Comparison of ENCODE assay signal across 17 cellular contexts in genomic region chr14:72932893-72933292, GRCh38. TPM values are rescaled to one million over a fixed set of nuclear protein-coding genes. Genes with fewer than 3 reads are reported as not detected.
DNase-seq lines count a peak whose midpoint lies in the region; ATAC-seq, FAIRE-seq and TF ChIP-seq lines count a peak whose summit lies in the region.
"Had no signal": no experiment of that assay in that cellular context is flagged by ENCODE, and none has a peak within 500 bp of the region (broad histone marks: within the 10 kb centered on the region; RNA-seq: fewer than 3 reads in every experiment).

No MANE protein-coding gene starts in this region.

- peaks cover under 1% of the 10 kb centered on the region for H3K27me3 ChIP-seq in neural progenitor cell

- H3K36me3 Mint-ChIP-seq in WTC11 (peaks cover 9% of the 10 kb centered on the region), neural progenitor cell (no peaks in the 10 kb centered on the region)

- H2AFZ ChIP-seq in neural progenitor cell (replicated peaks) = no peak overlapping the region

- H3K9me3 Mint-ChIP-seq in WTC11 (no peaks in the 10 kb centered on the region), neural progenitor cell (no peaks in the 10 kb centered on the region)
- H3K9me3 Mint-ChIP-seq: CD8-positive, alpha-beta T cell; HFFc6; IgD-negative memory B cell had no signal

- H3K79me2 ChIP-seq in neural progenitor cell (ENCODE audit: low read depth) = no peaks in the 10 kb centered on the region

- TF ChIP-seq CTCF in WTC11 (IDR thresholded peaks at IDR 0.05) = no peak
- TF ChIP-seq CTCF in neural progenitor cell (IDR thresholded peaks at IDR 0.05) = no peak

- no peaks in the 10 kb centered on the region for H3K4me1 ChIP-seq in neural progenitor cell

- DNase-seq in D341Med (ENCODE audit: low spot score) = peak; percentile 64
- DNase-seq in GM12891 (ENCODE audit: insufficient read length, low spot score) = no peak
- no peak for DNase-seq in WTC11 (ENCODE audit: low spot score)
- no peak for DNase-seq in neural progenitor cell (ENCODE audit: low spot score)
- no peak for DNase-seq in KG1 (lab: John Stamatoyannopoulos, UW)
- no peak for DNase-seq in AML-193 (lab: John Stamatoyannopoulos, UW)
- DNase-seq: CD8-positive, alpha-beta T cell; COR-L47; HCEC 1CT; HFFc6 had no signal

- H3K9ac ChIP-seq in neural progenitor cell = no peak overlapping the region
- H3K9ac ChIP-seq: KMS-11 had no signal

- H3K4me1 Mint-ChIP-seq in WTC11 = peaks cover 37% of the 10 kb centered on the region
- H3K4me1 Mint-ChIP-seq in neural progenitor cell = no peaks in the 10 kb centered on the region
- H3K4me1 Mint-ChIP-seq: CD14-positive monocyte had no signal

- no peak overlapping the region for H3K4me3 ChIP-seq in neural progenitor cell
- H3K4me3 ChIP-seq: A549 had no signal

- no peaks in the 10 kb centered on the region for H3K36me3 ChIP-seq in neural progenitor cell

- H3K4me3 Mint-ChIP-seq in WTC11 = no peak overlapping the region
- no peak overlapping the region for H3K4me3 Mint-ChIP-seq in neural progenitor cell
- H3K4me3 Mint-ChIP-seq: CD14-positive monocyte; CD8-positive, alpha-beta T cell; HFFc6 had no signal

- no peak; the same call in 1 of the 2 replicates for ATAC-seq in WTC11
- no peak for ATAC-seq in HG03457 (IDR thresholded peaks at IDR 0.05; ENCODE audit: unreplicated experiment)
- ATAC-seq: A549; CD8-positive, alpha-beta T cell had no signal

- H3K27ac Mint-ChIP-seq in WTC11 (peak overlapping the region; percentile 63), neural progenitor cell (peak overlapping the region; percentile 7)
- H3K27ac Mint-ChIP-seq: CD14-positive monocyte; CD8-positive, alpha-beta T cell; HFFc6 had no signal

- no peak for TF ChIP-seq POLR2A in GM12891 (IDR thresholded peaks at IDR 0.05; ENCODE audit: low read depth, low read length)

- no peak overlapping the region for H3K4me2 ChIP-seq in neural progenitor cell
- H3K4me2 ChIP-seq: A549, KMS-11 had no signal

- POLR2A ChIA-PET in WTC11 (lab: Charles Lee) = interaction anchor here (0.6 kb wide), 1 partner anchor 30 kb away, joined by 4 read pairs; no protein-coding TSS in a partner anchor

- H3K27me3 Mint-ChIP-seq in WTC11 (ENCODE audit: low read depth) = no peaks in the 10 kb centered on the region
- H3K27me3 Mint-ChIP-seq in neural progenitor cell (ENCODE audit: insufficient read depth, low read depth) = no peaks in the 10 kb centered on the region
- H3K27me3 Mint-ChIP-seq: IgD-negative memory B cell had no signal

- no peaks in the 10 kb centered on the region for H3F3A ChIP-seq in neural progenitor cell (ENCODE audit: low read depth)

- FAIRE-seq in GM12891 (lab: Jason Lieb, UNC) = peak; percentile 13
- FAIRE-seq: A549, GM18507 had no signal

- H3K9me3 ChIP-seq in neural progenitor cell (ENCODE audit: low read depth) = no peaks in the 10 kb centered on the region
- H3K9me3 ChIP-seq: A549 had no signal

- no peak overlapping the region for H3K27ac ChIP-seq in neural progenitor cell
- H3K27ac ChIP-seq: A549, KMS-11 had no signal

- CTCF ChIA-PET in WTC11 (lab: Charles Lee) = interaction anchor here (0.6 to 1.1 kb wide), 5 partner anchors 109 to 652 kb away, joined by 3 to 4 read pairs (median 4); no protein-coding TSS in a partner anchor

- H4K20me1 ChIP-seq in neural progenitor cell (ENCODE audit: low read depth) = no peaks in the 10 kb centered on the region

TF ChIP-seq in GM12891, 5 proteins besides CTCF, POLR2A, EP300 and RAD21:
- TF ChIP-seq SPI1 (IDR thresholded peaks at IDR 0.05; ENCODE audit: low read depth, low read length) (no peak), TAF1 (IDR thresholded peaks at IDR 0.05; ENCODE audit: low read depth, low read length) (no peak), POLR2AphosphoS5 (IDR thresholded peaks at IDR 0.05; ENCODE audit: low read depth, low read length) (no peak), POU2F2 (IDR thresholded peaks at IDR 0.05; ENCODE audit: low read depth, low read length) (no peak), PAX5 (IDR thresholded peaks at IDR 0.05; ENCODE audit: insufficient read depth, low read length, severe bottlenecking) (no peak)

TF ChIP-seq in WTC11, 78 proteins besides CTCF, POLR2A, EP300 and RAD21:
- TF ChIP-seq NFATC4 (CRISPR knock-in tag; IDR thresholded peaks at IDR 0.05) (no peak), ZNF425 (CRISPR knock-in tag; conservative IDR thresholded peaks at IDR 0.05) (no peak), OVOL2 (CRISPR knock-in tag; IDR thresholded peaks at IDR 0.05; ENCODE audit: borderline replicate concordance) (no peak), PRRX2 (CRISPR knock-in tag; IDR thresholded peaks at IDR 0.05) (no peak), ELF4 (CRISPR knock-in tag; IDR thresholded peaks at IDR 0.05; ENCODE audit: low read depth) (no peak), ETV6 (CRISPR knock-in tag; IDR thresholded peaks at IDR 0.05) (no peak), MAX (CRISPR knock-in tag; IDR thresholded peaks at IDR 0.05) (no peak), TCF7 (CRISPR knock-in tag; IDR thresholded peaks at IDR 0.05; ENCODE audit: low read depth) (no peak), ZNF263 (CRISPR knock-in tag; IDR thresholded peaks at IDR 0.05; ENCODE audit: low read depth) (no peak)

RNA-seq across cellular contexts. Expression of gene DCAF4, which starts 6.6 kb away (rescaled TPM):
- polyA plus RNA-seq in GM12891 (2012; ENCODE audit: low read depth, missing spikeins) = 10.9 TPM
- 17.4 to 19.6 TPM (median 18.8 TPM) in 3 replicates for total RNA-seq in WTC11 (2021)
- total RNA-seq in neural progenitor cell (ENCODE audit: low replicate concordance) = 3.7 and 7.2 TPM in 2 replicates

RNA-seq across cellular contexts. Expression of gene DPF3, which starts 39.0 kb away (rescaled TPM):
- polyA plus RNA-seq in GM12891 (2012; ENCODE audit: low read depth, missing spikeins) = 0.62 TPM
- 0.31 to 0.53 TPM (median 0.32 TPM) in 3 replicates for total RNA-seq in WTC11 (2021)
- total RNA-seq in neural progenitor cell (ENCODE audit: low replicate concordance) = not detected in 2 replicates
- total RNA-seq: HT-29 had no signal
